Comparison of ENCODE assay signal across 23 cellular contexts in genomic region chr5:10538789-10539684, GRCh38. TPM values are rescaled to one million over a fixed set of nuclear protein-coding genes. Genes with fewer than 3 reads are reported as not detected.
DNase-seq lines count a peak whose midpoint lies in the region; ATAC-seq and TF ChIP-seq lines count a peak whose summit lies in the region.
"Had no signal": no experiment of that assay in that cellular context is flagged by ENCODE, and none has a peak within 500 bp of the region (broad histone marks: within the 10 kb centered on the region; RNA-seq: fewer than 3 reads in every experiment).

No MANE protein-coding gene starts in this region.

- peaks cover 14 to 40% (median 29%) of the 10 kb centered on the region in 5 donors for H3K27me3 Mint-ChIP-seq in naive thymus-derived CD4-positive, alpha-beta T cell

- no peaks in the 10 kb centered on the region for H3K4me1 ChIP-seq in RWPE2 (ENCODE audit: insufficient read depth, poor library complexity, severe bottlenecking)
- no peaks in the 10 kb centered on the region for H3K4me1 ChIP-seq in naive thymus-derived CD4-positive, alpha-beta T cell (ENCODE audit: control insufficient read depth in 2 of 2, insufficient read depth in 2 of 2, low read length in 2 of 2)

- no peak for TF ChIP-seq CTCF in RWPE2 (IDR thresholded peaks at IDR 0.05; ENCODE audit: poor library complexity, severe bottlenecking)
- TF ChIP-seq CTCF in epithelial cell of esophagus (IDR thresholded peaks at IDR 0.05; ENCODE audit: insufficient read depth, low read depth, low read length, missing control alignments), result no peak

- no peak overlapping the region for H3K27ac Mint-ChIP-seq in naive thymus-derived CD4-positive, alpha-beta T cell
- H3K27ac Mint-ChIP-seq: activated naive CD8-positive, alpha-beta T cell treated with anti-CD3 and anti-CD28 coated beads, Interleukin-2, amount 10 ng/mL, durations not matched to agents 7 days and 5 days had no signal

- peaks cover 11 to 18% (median 12%) of the 10 kb centered on the region in 7 donors for H3K4me1 Mint-ChIP-seq in naive thymus-derived CD4-positive, alpha-beta T cell

- peaks cover 0 to 3% (median 0%) of the 10 kb centered on the region in 11 donors for H3K9me3 Mint-ChIP-seq in naive thymus-derived CD4-positive, alpha-beta T cell
- H3K9me3 Mint-ChIP-seq: activated naive CD8-positive, alpha-beta T cell treated with anti-CD3 and anti-CD28 coated beads, Interleukin-2, amount 10 ng/mL, durations not matched to agents 7 days and 5 days; IgD-negative memory B cell had no signal

- ATAC-seq in RWPE2 (ENCODE audit: low read depth) (no peak), HG03039 (IDR thresholded peaks at IDR 0.05; ENCODE audit: unreplicated experiment) (no peak), GM18502 (IDR thresholded peaks at IDR 0.05; ENCODE audit: poor library complexity, unreplicated experiment) (no peak)
- ATAC-seq in naive thymus-derived CD4-positive, alpha-beta T cell, result no peak

- intact Hi-C loops in posterior cingulate gyrus (cut with DNase I), result no loop called here
- intact Hi-C loops in naive thymus-derived CD4-positive, alpha-beta T cell (cut with micrococcal nuclease), result no loop called here

- no peak overlapping the region for H3K27ac ChIP-seq in RWPE2 (ENCODE audit: poor library complexity, severe bottlenecking)
- no peak overlapping the region for H3K27ac ChIP-seq in naive thymus-derived CD4-positive, alpha-beta T cell (ENCODE audit: low read depth, low read length)
- H3K27ac ChIP-seq: SJSA1 had no signal

- POLR2A ChIA-PET in naive thymus-derived CD4-positive, alpha-beta T cell (lab: Charles Lee), result no interaction called here

- H3K9me3 ChIP-seq in RWPE2 (ENCODE audit: severe bottlenecking), result no peaks in the 10 kb centered on the region
- H3K9me3 ChIP-seq in naive thymus-derived CD4-positive, alpha-beta T cell (ENCODE audit: control insufficient read depth in 2 of 3, low read length in 3 of 3), result no peaks in the 10 kb centered on the region
- H3K9me3 ChIP-seq: SJSA1 had no signal

- CTCF ChIA-PET in naive thymus-derived CD4-positive, alpha-beta T cell (lab: Charles Lee), result no interaction called here

- H3K4me3 ChIP-seq in RWPE2 (ENCODE audit: severe bottlenecking), result no peak overlapping the region
- H3K4me3 ChIP-seq in epithelial cell of esophagus (ENCODE audit: low read length), result no peak overlapping the region
- no peak overlapping the region for H3K4me3 ChIP-seq in naive thymus-derived CD4-positive, alpha-beta T cell (ENCODE audit: low read length)
- H3K4me3 ChIP-seq: SJSA1 had no signal

- DNase-seq in CMK (ENCODE audit: low read depth) (peak; percentile 34), RWPE2 (ENCODE audit: low spot score) (peak; percentile 33), epithelial cell of esophagus (ENCODE audit: low read depth) (peak; percentile 39), posterior cingulate gyrus (peak in 7 of 10 donors; percentile 45 to 94 (median 56)), NCI-H187 (lab: John Stamatoyannopoulos, UW) (no peak)
- DNase-seq in naive thymus-derived CD4-positive, alpha-beta T cell, result no peak
- DNase-seq: activated CD4-positive, alpha-beta T cell treated with anti-CD3 and anti-CD28 coated beads, Interleukin-2, amount 50 U/mL, for 1 hour; activated naive CD8-positive, alpha-beta T cell treated with anti-CD3 and anti-CD28 coated beads, Interleukin-2, amount 10 ng/mL, durations not matched to agents 7 days and 5 days; activated T-cell treated with anti-CD3 and anti-CD28 coated beads, Interleukin-2, amount 50 U/mL, for 1 hour; central memory CD4-positive, alpha-beta T cell; effector memory CD4-positive, alpha-beta T cell; left cardiac atrium; midbrain; NCI-H1048; NCI-H2081; NCI-H510A; OCI-M1; stimulated activated CD4-positive, alpha-beta T cell treated with anti-CD3 and anti-CD28 coated beads, Interleukin-2, amount 100 ng/mL, for 48 hours; T1000 had no signal

- H3K4me3 Mint-ChIP-seq in naive thymus-derived CD4-positive, alpha-beta T cell, result no peak overlapping the region
- H3K4me3 Mint-ChIP-seq: activated naive CD8-positive, alpha-beta T cell treated with anti-CD3 and anti-CD28 coated beads, Interleukin-2, amount 10 ng/mL, durations not matched to agents 7 days and 5 days had no signal

- H3K36me3 ChIP-seq in RWPE2 (ENCODE audit: low read depth), result no peaks in the 10 kb centered on the region
- H3K36me3 ChIP-seq in naive thymus-derived CD4-positive, alpha-beta T cell (ENCODE audit: control insufficient read depth in 2 of 3, insufficient read depth in 3 of 3, low read length in 3 of 3), result no peaks in the 10 kb centered on the region
- H3K36me3 ChIP-seq: SJSA1 had no signal

- no peaks in the 10 kb centered on the region for H3K36me3 Mint-ChIP-seq in naive thymus-derived CD4-positive, alpha-beta T cell
- H3K36me3 Mint-ChIP-seq: activated naive CD8-positive, alpha-beta T cell treated with anti-CD3 and anti-CD28 coated beads, Interleukin-2, amount 10 ng/mL, durations not matched to agents 7 days and 5 days; IgD-negative memory B cell had no signal

- H3K27me3 ChIP-seq in RWPE2 (ENCODE audit: insufficient read depth, poor library complexity, severe bottlenecking), result no peaks in the 10 kb centered on the region
- no peaks in the 10 kb centered on the region for H3K27me3 ChIP-seq in naive thymus-derived CD4-positive, alpha-beta T cell (ENCODE audit: control insufficient read depth in 2 of 2, insufficient read depth in 2 of 2, low read length in 2 of 2)
- H3K27me3 ChIP-seq: SJSA1 had no signal

RNA-seq across cellular contexts. Expression of gene ANKRD33B, which starts 24.8 kb away (rescaled TPM):
- total RNA-seq in naive thymus-derived CD4-positive, alpha-beta T cell, result 10 to 100 TPM in 1 of 5 experiments, 1 to 10 TPM in 2, under 1 TPM in 2; 0.30 to 10.1 (median 1.0) TPM
- under 1 TPM in 1 of 2 donors, not detected in 1; 0.20 TPM for polyA plus RNA-seq in naive thymus-derived CD4-positive, alpha-beta T cell

Comparison
In these comparisons a context has a peak if more than half of its experiments do, and no peak if none do; other contexts are left out.
1. DNase-seq: peak in CMK (single experiment), RWPE2 (single experiment), epithelial cell of esophagus (single experiment) and posterior cingulate gyrus (7 of 10); none in NCI-H187 (0 of 2) and naive thymus-derived CD4-positive, alpha-beta T cell (0 of 9).